Comparison of ENCODE assay signal across 17 cellular contexts in the genomic region with DNA sequence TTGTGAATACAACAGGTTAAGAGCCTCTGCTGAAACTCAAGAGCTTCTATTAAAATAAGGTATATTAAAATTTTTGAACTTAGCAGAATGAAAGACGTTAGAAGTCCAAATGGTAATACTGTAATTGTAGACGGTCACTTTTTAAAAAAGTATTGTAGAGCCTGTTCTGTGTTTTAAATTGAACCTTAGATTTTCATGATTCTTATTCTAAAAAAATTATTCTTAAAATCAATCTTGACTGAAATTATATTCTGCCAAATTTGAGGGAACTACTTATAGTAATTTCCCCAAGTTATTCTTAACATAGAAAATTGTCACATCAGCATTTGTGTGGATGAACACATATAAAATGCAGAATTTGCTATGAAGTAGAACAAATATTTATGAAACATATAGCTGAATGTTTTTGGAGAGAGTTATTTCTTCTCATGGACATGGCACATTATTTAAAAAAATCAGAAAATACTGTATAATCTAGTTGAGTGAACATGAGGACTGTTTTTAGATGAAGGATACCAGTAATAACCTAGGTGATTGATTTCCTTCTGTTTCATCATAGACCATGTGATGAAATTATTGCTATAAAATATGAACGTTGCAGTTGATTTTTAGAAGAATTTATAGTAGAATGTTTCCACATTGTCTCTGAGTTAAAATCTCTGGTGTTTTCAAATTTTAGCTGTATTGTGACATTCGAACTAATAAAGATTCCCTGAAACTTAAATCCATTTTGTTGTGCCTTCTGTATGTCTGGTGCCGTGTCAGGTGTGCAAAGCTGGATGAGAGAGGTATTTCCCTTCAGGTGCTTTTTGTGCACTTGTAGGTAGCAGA. TPM values are rescaled to one million over a fixed set of nuclear protein-coding genes. Genes with fewer than 3 reads are reported as not detected.
A peak's percentile ranks its signal among the peaks of the same experiment; 100 is the strongest.
DNase-seq lines count a peak whose midpoint lies in the region; ATAC-seq and TF ChIP-seq lines count a peak whose summit lies in the region.
"Had no signal": no experiment of that assay in that cellular context is flagged by ENCODE, and none has a peak within 500 bp of the region (broad histone marks: within the 10 kb centered on the region; RNA-seq: fewer than 3 reads in every experiment).

No MANE protein-coding gene starts in this region.

- H3K79me2 ChIP-seq in neural progenitor cell (ENCODE audit: low read depth) = peaks cover 76% of the 10 kb centered on the region

- peaks cover 15% of the 10 kb centered on the region for H3K27me3 ChIP-seq in neural progenitor cell
- H3K27me3 ChIP-seq: adrenal gland had no signal

- DNase-seq in activated CD8-positive, alpha-beta T cell treated with anti-CD3 and anti-CD28 coated beads for 36 hours = no peak
- DNase-seq in activated CD8-positive, alpha-beta T cell treated with anti-CD3 and anti-CD28 coated beads, Interleukin-2, amount 10 ng/mL, durations not matched to agents 7 days and 5 days = no peak
- DNase-seq in NCI-H69 (lab: John Stamatoyannopoulos, UW) (peak; percentile 52), neural progenitor cell (ENCODE audit: low spot score) (no peak), NCI-H345 (lab: John Stamatoyannopoulos, UW) (no peak), CD14-positive monocyte (ENCODE audit: low spot score) (no peak)
- DNase-seq: activated CD8-positive, alpha-beta memory T cell treated with anti-CD3 and anti-CD28 coated beads for 24 hours; adrenal gland; DMS79 treated with DMSO at 0.1 percent for 48 hours; midbrain; NCI-H2227 treated with DMSO at 0.1 percent for 48 hours; psoas muscle; T1000; trophoblast cell had no signal

- H3K27ac ChIP-seq in neural progenitor cell = no peak overlapping the region
- H3K27ac ChIP-seq: adrenal gland, psoas muscle had no signal

- H3K4me2 ChIP-seq in neural progenitor cell = peak overlapping the region; percentile 98

- H4K20me1 ChIP-seq in neural progenitor cell (ENCODE audit: low read depth) = peaks cover 48% of the 10 kb centered on the region

- H3K9ac ChIP-seq in neural progenitor cell = no peak overlapping the region

- no peaks in the 10 kb centered on the region for H3K9me3 Mint-ChIP-seq in activated CD8-positive, alpha-beta T cell treated with anti-CD3 and anti-CD28 coated beads for 36 hours
- no peaks in the 10 kb centered on the region for H3K9me3 Mint-ChIP-seq in activated CD8-positive, alpha-beta T cell treated with anti-CD3 and anti-CD28 coated beads, Interleukin-2, amount 10 ng/mL, durations not matched to agents 7 days and 5 days (ENCODE audit: insufficient read depth)
- H3K9me3 Mint-ChIP-seq in brain (peaks cover 0 to 4% (median 0%) of the 10 kb centered on the region in 5 experiments), neural progenitor cell (peaks cover 5% of the 10 kb centered on the region), CD14-positive monocyte (peaks cover 0 to 2% (median 0%) of the 10 kb centered on the region in 7 donors)
- H3K9me3 Mint-ChIP-seq: dendritic cell treated with granulocyte-macrophage colony-stimulating factor and Interleukin-4, amounts not matched to agents 40 ng/mL and 50 ng/mL, for 4 days had no signal

- intact Hi-C loops in activated CD8-positive, alpha-beta T cell treated with anti-CD3 and anti-CD28 coated beads for 36 hours (cut with micrococcal nuclease) = no loop called here
- intact Hi-C loops in CD14-positive monocyte (cut with micrococcal nuclease) = no loop called here

- H3K36me3 ChIP-seq in neural progenitor cell = no peaks in the 10 kb centered on the region
- H3K36me3 ChIP-seq: adrenal gland had no signal

- CTCF ChIA-PET in activated CD8-positive, alpha-beta T cell treated with anti-CD3 and anti-CD28 coated beads for 36 hours (lab: Charles Lee) = interaction anchor here (1.4 to 5.8 kb wide), 6 partner anchors 11 to 156 kb away, joined by 3 to 40 read pairs (median 5); no protein-coding TSS in a partner anchor
- CTCF ChIA-PET in activated CD8-positive, alpha-beta T cell treated with anti-CD3 and anti-CD28 coated beads, Interleukin-2, amount 10 ng/mL, durations not matched to agents 7 days and 5 days (lab: Charles Lee) = interaction anchor here (0.7 to 6.0 kb wide), 5 partner anchors 17 to 141 kb away, joined by 3 to 38 read pairs (median 26); no protein-coding TSS in a partner anchor

- peaks cover 2% of the 10 kb centered on the region for H3K36me3 Mint-ChIP-seq in activated CD8-positive, alpha-beta T cell treated with anti-CD3 and anti-CD28 coated beads for 36 hours (ENCODE audit: low read depth)
- H3K36me3 Mint-ChIP-seq in activated CD8-positive, alpha-beta T cell treated with anti-CD3 and anti-CD28 coated beads, Interleukin-2, amount 10 ng/mL, durations not matched to agents 7 days and 5 days (ENCODE audit: low read depth) = peaks cover 6% of the 10 kb centered on the region
- H3K36me3 Mint-ChIP-seq in brain (peaks cover 13% of the 10 kb centered on the region), neural progenitor cell (peaks cover 9% of the 10 kb centered on the region), CD14-positive monocyte (peaks cover 0 to 4% of the 10 kb centered on the region in 2 donors)

- peaks cover 58% of the 10 kb centered on the region for H3K4me1 Mint-ChIP-seq in activated CD8-positive, alpha-beta T cell treated with anti-CD3 and anti-CD28 coated beads for 36 hours (ENCODE audit: low read depth)
- peaks cover 55% of the 10 kb centered on the region for H3K4me1 Mint-ChIP-seq in activated CD8-positive, alpha-beta T cell treated with anti-CD3 and anti-CD28 coated beads, Interleukin-2, amount 10 ng/mL, durations not matched to agents 7 days and 5 days (ENCODE audit: low read depth)
- peaks cover 75% of the 10 kb centered on the region for H3K4me1 Mint-ChIP-seq in brain
- H3K4me1 Mint-ChIP-seq in neural progenitor cell = peaks cover 38% of the 10 kb centered on the region
- peaks cover 42% of the 10 kb centered on the region for H3K4me1 Mint-ChIP-seq in CD14-positive monocyte

- TF ChIP-seq CTCF in activated CD8-positive, alpha-beta T cell treated with anti-CD3 and anti-CD28 coated beads for 36 hours (IDR thresholded peaks at IDR 0.05) = no peak
- TF ChIP-seq CTCF in brain (conservative IDR thresholded peaks at IDR 0.05) = no peak
- TF ChIP-seq CTCF in neural progenitor cell (IDR thresholded peaks at IDR 0.05) = no peak
- no peak for TF ChIP-seq CTCF in CD14-positive monocyte (IDR thresholded peaks at IDR 0.05)

- H3K27ac Mint-ChIP-seq in activated CD8-positive, alpha-beta T cell treated with anti-CD3 and anti-CD28 coated beads for 36 hours = no peak overlapping the region
- H3K27ac Mint-ChIP-seq in activated CD8-positive, alpha-beta T cell treated with anti-CD3 and anti-CD28 coated beads, Interleukin-2, amount 10 ng/mL, durations not matched to agents 7 days and 5 days = no peak overlapping the region
- H3K27ac Mint-ChIP-seq in brain (peak overlapping the region in 4 of 5 experiments; percentile 6 to 100 (median 44)), neural progenitor cell (no peak overlapping the region), CD14-positive monocyte (no peak overlapping the region)
- H3K27ac Mint-ChIP-seq: dendritic cell treated with granulocyte-macrophage colony-stimulating factor and Interleukin-4, amounts not matched to agents 40 ng/mL and 50 ng/mL, for 4 days had no signal

- no peaks in the 10 kb centered on the region for H3K27me3 Mint-ChIP-seq in activated CD8-positive, alpha-beta T cell treated with anti-CD3 and anti-CD28 coated beads for 36 hours
- H3K27me3 Mint-ChIP-seq in activated CD8-positive, alpha-beta T cell treated with anti-CD3 and anti-CD28 coated beads, Interleukin-2, amount 10 ng/mL, durations not matched to agents 7 days and 5 days (ENCODE audit: low read depth) = peaks cover 3% of the 10 kb centered on the region
- H3K27me3 Mint-ChIP-seq in brain = peaks cover 4% of the 10 kb centered on the region
- H3K27me3 Mint-ChIP-seq in neural progenitor cell (ENCODE audit: insufficient read depth, low read depth) = peaks cover 4% of the 10 kb centered on the region
- H3K27me3 Mint-ChIP-seq in CD14-positive monocyte (ENCODE audit: low read depth in 3 of 3) = peaks cover 3 to 6% (median 4%) of the 10 kb centered on the region in 3 donors

- peak overlapping the region; percentile 92 for H3K4me3 Mint-ChIP-seq in activated CD8-positive, alpha-beta T cell treated with anti-CD3 and anti-CD28 coated beads for 36 hours
- no peak overlapping the region for H3K4me3 Mint-ChIP-seq in activated CD8-positive, alpha-beta T cell treated with anti-CD3 and anti-CD28 coated beads, Interleukin-2, amount 10 ng/mL, durations not matched to agents 7 days and 5 days
- H3K4me3 Mint-ChIP-seq in brain (peak overlapping the region; percentile 94 to 98 (median 95)), neural progenitor cell (peak overlapping the region; percentile 94), CD14-positive monocyte (no peak overlapping the region)
- H3K4me3 Mint-ChIP-seq: dendritic cell treated with granulocyte-macrophage colony-stimulating factor and Interleukin-4, amounts not matched to agents 40 ng/mL and 50 ng/mL, for 4 days had no signal

- POLR2A ChIA-PET in activated CD8-positive, alpha-beta T cell treated with anti-CD3 and anti-CD28 coated beads for 36 hours (lab: Charles Lee) = no interaction called here
- POLR2A ChIA-PET in activated CD8-positive, alpha-beta T cell treated with anti-CD3 and anti-CD28 coated beads, Interleukin-2, amount 10 ng/mL, durations not matched to agents 7 days and 5 days (lab: Charles Lee) = no interaction called here

- no peaks in the 10 kb centered on the region for H3K9me3 ChIP-seq in neural progenitor cell (ENCODE audit: low read depth)
- H3K9me3 ChIP-seq: adrenal gland, psoas muscle had no signal

- H3K4me1 ChIP-seq in neural progenitor cell = peaks cover 36% of the 10 kb centered on the region

- H2AFZ ChIP-seq in neural progenitor cell (replicated peaks) = no peak overlapping the region

- no peak overlapping the region for H3K4me3 ChIP-seq in neural progenitor cell
- H3K4me3 ChIP-seq: adrenal gland had no signal

- peaks cover 12% of the 10 kb centered on the region for H3F3A ChIP-seq in neural progenitor cell (ENCODE audit: low read depth)

- ATAC-seq in activated CD8-positive, alpha-beta T cell treated with anti-CD3 and anti-CD28 coated beads for 36 hours = no peak
- ATAC-seq in activated CD8-positive, alpha-beta T cell treated with anti-CD3 and anti-CD28 coated beads, Interleukin-2, amount 10 ng/mL, durations not matched to agents 7 days and 5 days = no peak
- no peak for ATAC-seq in HG02759 (IDR thresholded peaks at IDR 0.05; ENCODE audit: unreplicated experiment)
- ATAC-seq: psoas muscle had no signal

RNA-seq across cellular contexts. Expression of gene TBPL1, which starts 2.8 kb away (rescaled TPM):
- total RNA-seq in activated CD8-positive, alpha-beta T cell treated with anti-CD3 and anti-CD28 coated beads for 36 hours = 10 to 100 TPM; 30.9 to 37.8 TPM
- 10 to 100 TPM; 29.1 to 35.2 TPM for total RNA-seq in activated CD8-positive, alpha-beta T cell treated with anti-CD3 and anti-CD28 coated beads, Interleukin-2, amount 10 ng/mL, durations not matched to agents 7 days and 5 days
- polyA plus RNA-seq in brain (ENCODE audit: insufficient read depth, low read depth, low replicate concordance) = 55.2 TPM
- total RNA-seq in neural progenitor cell (ENCODE audit: low replicate concordance) = 85.8 and 125 TPM in 2 replicates
- 10 to 100 TPM; 35.5 to 35.6 TPM for polyA plus RNA-seq in CD14-positive monocyte

Comparison
In these comparisons a context has a peak if more than half of its experiments do, and no peak if none do; other contexts are left out.
1. H3K4me3 Mint-ChIP-seq: peak in activated CD8-positive, alpha-beta T cell treated with anti-CD3 and anti-CD28 coated beads for 36 hours (single experiment), brain (5 of 5) and neural progenitor cell (single experiment); none in activated CD8-positive, alpha-beta T cell treated with anti-CD3 and anti-CD28 coated beads, Interleukin-2, amount 10 ng/mL, durations not matched to agents 7 days and 5 days (single experiment) and CD14-positive monocyte (0 of 2).
2. H3K27ac Mint-ChIP-seq: peak in brain (4 of 5); none in activated CD8-positive, alpha-beta T cell treated with anti-CD3 and anti-CD28 coated beads for 36 hours (single experiment), activated CD8-positive, alpha-beta T cell treated with anti-CD3 and anti-CD28 coated beads, Interleukin-2, amount 10 ng/mL, durations not matched to agents 7 days and 5 days (single experiment), neural progenitor cell (single experiment) and CD14-positive monocyte (0 of 7).